Comparison of ENCODE assay signal across 22 cellular contexts in genomic region chr1:165879946-165880345, GRCh38. TPM values are rescaled to one million over a fixed set of nuclear protein-coding genes. Genes with fewer than 3 reads are reported as not detected.
DNase-seq lines count a peak whose midpoint lies in the region; ATAC-seq and TF ChIP-seq lines count a peak whose summit lies in the region.
"Had no signal": no experiment of that assay in that cellular context is flagged by ENCODE, and none has a peak within 500 bp of the region (broad histone marks: within the 10 kb centered on the region; RNA-seq: fewer than 3 reads in every experiment).

No MANE protein-coding gene starts in this region.

- no peaks in the 10 kb centered on the region; the same call in 1 of the 2 replicates for H3K9me3 ChIP-seq in OCI-LY3 (ENCODE audit: insufficient read depth, low read length)
- peaks cover 0 to 8% (median 0%) of the 10 kb centered on the region in 12 donors for H3K9me3 ChIP-seq in heart left ventricle

- intact Hi-C loops in sciatic nerve (cut with DNase I) (no loop called here), heart left ventricle (cut with DNase I) (no loop called here)

- TF ChIP-seq POLR2A in heart left ventricle (IDR thresholded peaks at IDR 0.05): no peak

- H3K4me3 ChIP-seq in OCI-LY3 (ENCODE audit: low read length): peak overlapping the region; percentile 58
- H3K4me3 ChIP-seq in heart left ventricle: no peak overlapping the region
- H3K4me3 ChIP-seq: A549, GM12878, GM23248 had no signal

- H3K4me2 ChIP-seq in OCI-LY3 (ENCODE audit: low read length): peak overlapping the region; percentile 72
- H3K4me2 ChIP-seq: A549 had no signal

- H2AFZ ChIP-seq in OCI-LY3 (ENCODE audit: low read depth, low read length): no peak overlapping the region
- H2AFZ ChIP-seq: GM23248 had no signal

- H4K20me1 ChIP-seq in OCI-LY3 (ENCODE audit: insufficient read depth, low read length): peaks cover 27% of the 10 kb centered on the region

- H3K79me2 ChIP-seq in OCI-LY3 (ENCODE audit: low read length): peaks cover 98% of the 10 kb centered on the region

- H3K9ac ChIP-seq in OCI-LY3 (ENCODE audit: low read length): peak overlapping the region; percentile 41
- H3K9ac ChIP-seq: GM23248 had no signal

- peaks cover 23% of the 10 kb centered on the region for H3K36me3 ChIP-seq in OCI-LY3 (replicated peaks; ENCODE audit: low read depth, low read length)
- no peaks in the 10 kb centered on the region for H3K36me3 ChIP-seq in heart left ventricle

- WGBS in heart left ventricle, 4 donors: 88 to 97% (median 93%) methylated on average over 4 of the region's 4 CpGs

- ATAC-seq in left lobe of liver (peak; percentile 79), sciatic nerve (peak; percentile 53), heart left ventricle (no peak)
- ATAC-seq: A549, GM12878, HCT116 had no signal

- TF ChIP-seq CTCF in 22Rv1 (IDR thresholded peaks at IDR 0.05): no peak
- no peak for TF ChIP-seq CTCF in OCI-LY3 (IDR thresholded peaks at IDR 0.05; ENCODE audit: low read depth, low read length)
- no peak for TF ChIP-seq CTCF in heart left ventricle (IDR thresholded peaks at IDR 0.05)

- H3K27ac ChIP-seq in 22Rv1 (peak overlapping the region; percentile 17; the same call in 1 of the 2 replicates), OCI-LY3 (ENCODE audit: low read length) (peak overlapping the region; percentile 22; the same call in 1 of the 2 replicates), heart left ventricle (no peak overlapping the region)
- H3K27ac ChIP-seq: A549, GM23248 had no signal

- peaks cover 94% of the 10 kb centered on the region for H3K4me1 ChIP-seq in OCI-LY3 (ENCODE audit: low read length)
- peaks cover 0 to 28% (median 12%) of the 10 kb centered on the region in 12 donors for H3K4me1 ChIP-seq in heart left ventricle

- no peak for DNase-seq in left lobe of liver (ENCODE audit: low spot score)
- DNase-seq in sciatic nerve (ENCODE audit: low spot score): no peak
- DNase-seq in heart left ventricle: no peak
- no peak for DNase-seq in stimulated activated naive CD4-positive, alpha-beta T cell treated with Interleukin-2 at 50 U/mL for 16 hours (lab: John Stamatoyannopoulos, UW)
- DNase-seq in foreskin melanocyte: no peak
- DNase-seq: C1 segment of cervical spinal cord; GDM1; GM23248; KBM-7; NCI-H1436; NCI-H2029; NCI-H2171; NCI-H446; NCI-H69; NK-92 treated with Interleukin-12 subunit alpha and Interleukin-12 subunit beta, amount 100 ng/mL, for 24 hours; OCI-M1; RPMI8226 had no signal

- H3K27me3 ChIP-seq in OCI-LY3 (ENCODE audit: low read depth, low read length) (no peaks in the 10 kb centered on the region), heart left ventricle (no peaks in the 10 kb centered on the region)

RNA-seq across cellular contexts. Expression of gene UCK2, which starts 52.5 kb away (rescaled TPM):
- total RNA-seq in left lobe of liver (8.1 TPM), sciatic nerve (28.1 TPM), heart left ventricle (10 to 100 TPM in 7 of 9 donors, 1 to 10 TPM in 2; 7.6 to 26.6 (median 13.9) TPM)
- polyA plus RNA-seq in heart left ventricle: 10 to 100 TPM in 1 of 2 donors, 1 to 10 TPM in 1; 4.5 to 53.7 TPM

Comparison
In these comparisons a context has a peak if more than half of its experiments do, and no peak if none do; other contexts are left out.
1. H3K27ac ChIP-seq: peak in 22Rv1 (single experiment) and OCI-LY3 (single experiment); none in heart left ventricle (0 of 12).
2. ATAC-seq: peak in left lobe of liver (single experiment) and sciatic nerve (single experiment); none in heart left ventricle (0 of 4).